Comparison of ENCODE assay signal across 19 cellular contexts in genomic region chr2:157170299-157170698, GRCh38.
DNase-seq lines count a peak whose midpoint lies in the region; ATAC-seq and TF ChIP-seq lines count a peak whose summit lies in the region.
"Had no signal": no experiment of that assay in that cellular context is flagged by ENCODE, and none has a peak within 500 bp of the region (broad histone marks: within the 10 kb centered on the region; RNA-seq: fewer than 3 reads in every experiment).

No MANE protein-coding gene starts in this region.

- TF ChIP-seq CTCF in choroid plexus epithelial cell (conservative IDR thresholded peaks at IDR 0.05; ENCODE audit: low read depth, low read length) (no peak), right atrium auricular region (IDR thresholded peaks at IDR 0.05) (no peak)

- no peak for ATAC-seq in GM18870 (IDR thresholded peaks at IDR 0.05; ENCODE audit: unreplicated experiment)
- ATAC-seq: GM23338, HCT116 had no signal

- H3K9me3 ChIP-seq in right atrium auricular region: no peaks in the 10 kb centered on the region

- H3K4me1 ChIP-seq in right atrium auricular region: peaks cover 0 to 10% of the 10 kb centered on the region in 2 donors

- no peaks in the 10 kb centered on the region for H3K36me3 ChIP-seq in right atrium auricular region

- H3K27ac ChIP-seq in right atrium auricular region: no peak overlapping the region
- H3K27ac ChIP-seq: RWPE1 had no signal

- H3K4me3 ChIP-seq in choroid plexus epithelial cell (ENCODE audit: low read depth, low read length): no peak overlapping the region
- H3K4me3 ChIP-seq in right atrium auricular region: no peak overlapping the region
- H3K4me3 ChIP-seq: GM23338 had no signal

- DNase-seq in AG20443 (ENCODE audit: low spot score) (peak; percentile 14), LHCN-M2 (ENCODE audit: low read depth) (peak; percentile 57), choroid plexus epithelial cell (ENCODE audit: low read depth) (peak; percentile 63), foreskin melanocyte (peak; percentile 80), T-helper 9 cell (no peak), right atrium auricular region (ENCODE audit: low spot score) (no peak), HuH-7.5 (ENCODE audit: low spot score) (no peak)
- DNase-seq: C1 segment of cervical spinal cord; CD8-positive, alpha-beta memory T cell; KBM-7; NCI-H1436; NCI-H2029; NCI-H345; NCI-H524 treated with DMSO at 0.1 percent for 48 hours; SIG-M5 had no signal

- no peaks in the 10 kb centered on the region for H3K27me3 ChIP-seq in right atrium auricular region

Comparison
In these comparisons a context has a peak if more than half of its experiments do, and no peak if none do; other contexts are left out.
1. DNase-seq: peak in AG20443 (single experiment), LHCN-M2 (single experiment), choroid plexus epithelial cell (single experiment) and foreskin melanocyte (single experiment); none in T-helper 9 cell (single experiment), right atrium auricular region (single experiment) and HuH-7.5 (single experiment).